Comparison of ENCODE assay signal across 12 cellular contexts in genomic region chr14:101469382-101470251, GRCh38.
"Had no signal": no experiment of that assay in that cellular context is flagged by ENCODE, and none has a peak within 500 bp of the region (broad histone marks: within the 10 kb centered on the region; RNA-seq: fewer than 3 reads in every experiment).

No MANE protein-coding gene starts in this region.

- H3K36me3 ChIP-seq: neutrophil, upper lobe of left lung had no signal

- H3K9me3 ChIP-seq: body of pancreas, neutrophil, upper lobe of left lung had no signal

- DNase-seq: activated CD4-positive, alpha-beta T cell treated with anti-CD3 and anti-CD28 coated beads, Interleukin-2, amount 50 U/mL, for 48 hours; amniotic stem cell; dermis blood vessel endothelial cell; naive B cell; stimulated activated CD4-positive, alpha-beta T cell treated with anti-CD3 and anti-CD28 coated beads, Interleukin-2, amount 100 ng/mL, for 24 hours; stimulated activated naive CD4-positive, alpha-beta T cell treated with Interleukin-2 at 50 U/mL for 16 hours; upper lobe of left lung had no signal

- H3K27me3 ChIP-seq: body of pancreas, neutrophil, upper lobe of left lung had no signal

- ATAC-seq: activated CD4-positive, CD25-positive, alpha-beta regulatory T cell treated with anti-CD3 and anti-CD28 coated beads, Interleukin-2, amount 50 U/mL, for 24 hours; body of pancreas; sciatic nerve had no signal

- H3K27ac ChIP-seq: body of pancreas, neutrophil, upper lobe of left lung had no signal

- H3K4me3 ChIP-seq: body of pancreas, lung, upper lobe of left lung had no signal
